ENCODE assay signal across 1 cellular context in the genomic region with DNA sequence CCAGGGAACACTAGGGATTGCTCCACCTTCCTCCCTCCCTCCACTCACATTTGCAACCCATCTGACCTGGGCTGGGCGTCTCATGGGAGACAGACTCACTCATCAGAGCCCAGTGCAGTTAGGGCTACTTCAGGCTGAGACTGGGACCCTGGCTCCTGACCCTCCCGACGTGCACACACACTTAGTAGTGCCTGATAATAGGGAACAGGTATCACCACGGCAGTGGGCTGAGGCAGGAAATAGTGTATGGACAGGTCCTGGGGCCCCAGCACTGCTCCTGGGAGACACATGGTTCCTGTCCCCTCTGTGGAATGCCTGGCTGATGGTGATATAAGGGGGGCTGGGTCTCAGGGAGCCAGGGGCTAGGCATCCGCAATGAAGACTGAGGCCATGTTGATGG.
TF ChIP-seq lines count a peak whose summit lies in the region.

No MANE protein-coding gene starts in this region.

TF ChIP-seq in WTC11, 78 proteins besides CTCF, POLR2A, EP300 and RAD21 (continued from another document):
- TF ChIP-seq, protein P1, sequence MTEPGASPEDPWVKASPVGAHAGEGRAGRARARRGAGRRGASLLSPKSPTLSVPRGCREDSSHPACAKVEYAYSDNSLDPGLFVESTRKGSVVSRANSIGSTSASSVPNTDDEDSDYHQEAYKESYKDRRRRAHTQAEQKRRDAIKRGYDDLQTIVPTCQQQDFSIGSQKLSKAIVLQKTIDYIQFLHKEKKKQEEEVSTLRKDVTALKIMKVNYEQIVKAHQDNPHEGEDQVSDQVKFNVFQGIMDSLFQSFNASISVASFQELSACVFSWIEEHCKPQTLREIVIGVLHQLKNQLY (CRISPR knock-in tag; IDR thresholded peaks at IDR 0.05) = no peak
- no peak for TF ChIP-seq EMX1 (CRISPR knock-in tag; IDR thresholded peaks at IDR 0.05)
- TF ChIP-seq GABPB1 (CRISPR knock-in tag; IDR thresholded peaks at IDR 0.05) = no peak
- no peak for TF ChIP-seq NFYB (CRISPR knock-in tag; conservative IDR thresholded peaks at IDR 0.05; ENCODE audit: low read depth)
- TF ChIP-seq, protein P2, sequence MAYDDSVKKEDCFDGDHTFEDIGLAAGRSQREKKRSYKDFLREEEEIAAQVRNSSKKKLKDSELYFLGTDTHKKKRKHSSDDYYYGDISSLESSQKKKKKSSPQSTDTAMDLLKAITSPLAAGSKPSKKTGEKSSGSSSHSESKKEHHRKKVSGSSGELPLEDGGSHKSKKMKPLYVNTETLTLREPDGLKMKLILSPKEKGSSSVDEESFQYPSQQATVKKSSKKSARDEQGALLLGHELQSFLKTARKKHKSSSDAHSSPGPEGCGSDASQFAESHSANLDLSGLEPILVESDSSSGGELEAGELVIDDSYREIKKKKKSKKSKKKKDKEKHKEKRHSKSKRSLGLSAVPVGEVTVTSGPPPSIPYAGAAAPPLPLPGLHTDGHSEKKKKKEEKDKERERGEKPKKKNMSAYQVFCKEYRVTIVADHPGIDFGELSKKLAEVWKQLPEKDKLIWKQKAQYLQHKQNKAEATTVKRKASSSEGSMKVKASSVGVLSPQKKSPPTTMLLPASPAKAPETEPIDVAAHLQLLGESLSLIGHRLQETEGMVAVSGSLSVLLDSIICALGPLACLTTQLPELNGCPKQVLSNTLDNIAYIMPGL (CRISPR knock-in tag; IDR thresholded peaks at IDR 0.05) = no peak
- TF ChIP-seq, protein P3, sequence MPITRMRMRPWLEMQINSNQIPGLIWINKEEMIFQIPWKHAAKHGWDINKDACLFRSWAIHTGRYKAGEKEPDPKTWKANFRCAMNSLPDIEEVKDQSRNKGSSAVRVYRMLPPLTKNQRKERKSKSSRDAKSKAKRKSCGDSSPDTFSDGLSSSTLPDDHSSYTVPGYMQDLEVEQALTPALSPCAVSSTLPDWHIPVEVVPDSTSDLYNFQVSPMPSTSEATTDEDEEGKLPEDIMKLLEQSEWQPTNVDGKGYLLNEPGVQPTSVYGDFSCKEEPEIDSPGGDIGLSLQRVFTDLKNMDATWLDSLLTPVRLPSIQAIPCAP (CRISPR knock-in tag; IDR thresholded peaks at IDR 0.05) = no peak
- TF ChIP-seq ZNF219 (CRISPR knock-in tag; IDR thresholded peaks at IDR 0.05; ENCODE audit: borderline replicate concordance) = no peak
- no peak for TF ChIP-seq ESRRA (CRISPR knock-in tag; IDR thresholded peaks at IDR 0.05; ENCODE audit: borderline replicate concordance)
